ENCODE assay signal across 10 cellular contexts in genomic region chr4:122700178-122700725, GRCh38. TPM values are rescaled to one million over a fixed set of nuclear protein-coding genes. Genes with fewer than 3 reads are reported as not detected.
DNase-seq lines count a peak whose midpoint lies in the region; ATAC-seq and TF ChIP-seq lines count a peak whose summit lies in the region.
"Had no signal": no experiment of that assay in that cellular context is flagged by ENCODE, and none has a peak within 500 bp of the region (broad histone marks: within the 10 kb centered on the region; RNA-seq: fewer than 3 reads in every experiment).

No MANE protein-coding gene starts in this region.

- peak overlapping the region; percentile 69 for H3K4me3 Mint-ChIP-seq in activated naive CD4-positive, alpha-beta T cell treated with anti-CD3 and anti-CD28 coated beads for 36 hours
- H3K4me3 Mint-ChIP-seq: CD14-positive monocyte; central memory CD8-positive, alpha-beta T cell had no signal

- H3K4me3 ChIP-seq in upper lobe of right lung (no peak overlapping the region), stomach (no peak overlapping the region)

- H3K4me1 ChIP-seq in upper lobe of right lung (no peaks in the 10 kb centered on the region), stomach (peaks cover 0 to 5% (median 0%) of the 10 kb centered on the region in 4 donors)

- 59 to 74% (median 63%) methylated on average over 8 of the region's 8 CpGs for WGBS in stomach, 5 donors

- H3K27ac ChIP-seq in upper lobe of right lung (no peak overlapping the region), stomach (no peak overlapping the region)

- ATAC-seq in upper lobe of right lung, result peak; percentile 66
- ATAC-seq in HG03571 (IDR thresholded peaks at IDR 0.05; ENCODE audit: unreplicated experiment), result no peak

- H3K27ac Mint-ChIP-seq in activated naive CD4-positive, alpha-beta T cell treated with anti-CD3 and anti-CD28 coated beads for 36 hours, result peak overlapping the region; percentile 99

- H3K36me3 ChIP-seq in upper lobe of right lung, result no peaks in the 10 kb centered on the region
- no peaks in the 10 kb centered on the region for H3K36me3 ChIP-seq in stomach

- TF ChIP-seq CTCF in upper lobe of right lung (IDR thresholded peaks at IDR 0.05) (no peak), stomach (IDR thresholded peaks at IDR 0.05) (no peak)

- DNase-seq in activated naive CD4-positive, alpha-beta T cell treated with anti-CD3 and anti-CD28 coated beads for 36 hours, result no peak
- DNase-seq in activated naive CD4-positive, alpha-beta T cell (lab: John Stamatoyannopoulos, UW), result no peak
- DNase-seq in astrocyte of the hippocampus (ENCODE audit: low read depth, low spot score), result peak; percentile 47
- peak; percentile 23 for DNase-seq in iPS-NIHi11 (ENCODE audit: low spot score)
- DNase-seq in upper lobe of right lung, result no peak
- no peak for DNase-seq in superior temporal gyrus (ENCODE audit: extremely low spot score)
- DNase-seq in stomach, result no peak

- TF ChIP-seq POLR2A in stomach (IDR thresholded peaks at IDR 0.05), result no peak

- intact Hi-C loops in activated naive CD4-positive, alpha-beta T cell treated with anti-CD3 and anti-CD28 coated beads for 36 hours (cut with micrococcal nuclease), result loop anchor here (2.0 kb wide), 1 partner anchor 115 kb away; no protein-coding TSS in a partner anchor
- intact Hi-C loops in upper lobe of right lung (cut with DNase I) (no loop called here), stomach (cut with DNase I; ENCODE audit: low total_unique reads) (no loop called here)

- H3K27me3 Mint-ChIP-seq in activated naive CD4-positive, alpha-beta T cell treated with anti-CD3 and anti-CD28 coated beads for 36 hours (ENCODE audit: low read depth), result peaks cover 4% of the 10 kb centered on the region

- TF ChIP-seq EP300 in stomach (IDR thresholded peaks at IDR 0.05), result no peak

- H3K9me3 ChIP-seq in upper lobe of right lung, result no peaks in the 10 kb centered on the region
- no peaks in the 10 kb centered on the region for H3K9me3 ChIP-seq in stomach

- H3K4me1 Mint-ChIP-seq in activated naive CD4-positive, alpha-beta T cell treated with anti-CD3 and anti-CD28 coated beads for 36 hours (ENCODE audit: low read depth), result peaks cover 56% of the 10 kb centered on the region
- H3K4me1 Mint-ChIP-seq: CD14-positive monocyte had no signal

- CTCF ChIA-PET in activated naive CD4-positive, alpha-beta T cell treated with anti-CD3 and anti-CD28 coated beads for 36 hours (lab: Charles Lee), result interaction anchor here (0.6 to 1.4 kb wide), 7 partner anchors 12 to 122 kb away, joined by 3 to 4 read pairs (median 4); no protein-coding TSS in a partner anchor

- H3K27me3 ChIP-seq in upper lobe of right lung (no peaks in the 10 kb centered on the region), stomach (no peaks in the 10 kb centered on the region)

- H3K9me3 Mint-ChIP-seq in activated naive CD4-positive, alpha-beta T cell treated with anti-CD3 and anti-CD28 coated beads for 36 hours, result no peaks in the 10 kb centered on the region
- H3K9me3 Mint-ChIP-seq: central memory CD8-positive, alpha-beta T cell had no signal

- H3K36me3 Mint-ChIP-seq in activated naive CD4-positive, alpha-beta T cell treated with anti-CD3 and anti-CD28 coated beads for 36 hours (ENCODE audit: low read depth), result peaks cover 27% of the 10 kb centered on the region
- H3K36me3 Mint-ChIP-seq: CD14-positive monocyte had no signal

RNA-seq across cellular contexts. Expression of gene BBS12, which starts 32.3 kb away (rescaled TPM):
- total RNA-seq in activated naive CD4-positive, alpha-beta T cell treated with anti-CD3 and anti-CD28 coated beads for 36 hours, result 1 to 10 TPM; 1.7 to 2.2 TPM
- total RNA-seq in upper lobe of right lung (2.8 TPM), stomach (1 to 10 TPM in 4 of 5 donors, under 1 TPM in 1; 0.87 to 4.5 (median 1.4) TPM)
- polyA plus RNA-seq in stomach, result 1 to 10 TPM; 1.1 to 1.7 (median 1.2) TPM

Comparison
In these comparisons a context has a peak if more than half of its experiments do, and no peak if none do; other contexts are left out.
1. DNase-seq: peak in astrocyte of the hippocampus (single experiment) and iPS-NIHi11 (single experiment); none in activated naive CD4-positive, alpha-beta T cell treated with anti-CD3 and anti-CD28 coated beads for 36 hours (single experiment), activated naive CD4-positive, alpha-beta T cell (0 of 4), upper lobe of right lung (single experiment), superior temporal gyrus (single experiment) and stomach (single experiment).